ENCODE assay signal across 8 cellular contexts in genomic region chr12:89949457-89950195, GRCh38.
DNase-seq lines count a peak whose midpoint lies in the region; ATAC-seq and TF ChIP-seq lines count a peak whose summit lies in the region.

No MANE protein-coding gene starts in this region.

- CTCF ChIA-PET in CD4-positive, alpha-beta memory T cell (lab: Charles Lee; ENCODE audit: partially characterized antibody) = interaction anchor here (0.7 to 3.5 kb wide), 15 partner anchors 25 to 425 kb away, joined by 3 to 27 read pairs (median 3); partner anchors contain the start of genes ATP2B1, GALNT4 and POC1B

- POLR2A ChIA-PET in CD4-positive, alpha-beta memory T cell (lab: Charles Lee; ENCODE audit: partially characterized antibody) = interaction anchor here (0.6 to 6.5 kb wide), 17 partner anchors 8 to 251 kb away, joined by 3 to 104 read pairs (median 5); partner anchors contain the start of gene ATP2B1

- H3K36me3 Mint-ChIP-seq in CD4-positive, alpha-beta memory T cell = no peaks in the 10 kb centered on the region

- H3K4me1 ChIP-seq in CD4-positive, alpha-beta memory T cell (ENCODE audit: insufficient read depth, low read length) = peaks cover 53% of the 10 kb centered on the region

- H3K9me2 ChIP-seq in SU-DHL-6 (replicated peaks; ENCODE audit: insufficient read depth, low read length) (no peaks in the 10 kb centered on the region), neural cell (ENCODE audit: insufficient read depth, low read length) (no peaks in the 10 kb centered on the region)

- H3K36me3 ChIP-seq in CD4-positive, alpha-beta memory T cell (ENCODE audit: insufficient read depth, low read length) = no peaks in the 10 kb centered on the region
- no peaks in the 10 kb centered on the region for H3K36me3 ChIP-seq in SU-DHL-6 (ENCODE audit: low read length)
- H3K36me3 ChIP-seq in neural cell (ENCODE audit: insufficient read depth, low read length) = no peaks in the 10 kb centered on the region

- no peaks in the 10 kb centered on the region for H3K27me3 Mint-ChIP-seq in CD4-positive, alpha-beta memory T cell

- no peaks in the 10 kb centered on the region for H3K9me3 Mint-ChIP-seq in CD4-positive, alpha-beta memory T cell

- no peaks in the 10 kb centered on the region for H4K20me1 ChIP-seq in SU-DHL-6 (ENCODE audit: low read depth, low read length)
- no peaks in the 10 kb centered on the region for H4K20me1 ChIP-seq in neural cell (ENCODE audit: insufficient read depth)

- no peaks in the 10 kb centered on the region for H3K9me3 ChIP-seq in CD4-positive, alpha-beta memory T cell (ENCODE audit: control insufficient read depth in 1 of 2, low read length in 2 of 2)
- no peaks in the 10 kb centered on the region for H3K9me3 ChIP-seq in SU-DHL-6 (ENCODE audit: insufficient read depth, low read length)
- no peaks in the 10 kb centered on the region for H3K9me3 ChIP-seq in neural cell (ENCODE audit: low read length)

- TF ChIP-seq RAD21 in neural cell (conservative IDR thresholded peaks at IDR 0.05) = no peak

- peak overlapping the region; percentile 83 for H3K27ac ChIP-seq in CD4-positive, alpha-beta memory T cell (ENCODE audit: low read depth, low read length)
- no peak overlapping the region for H3K27ac ChIP-seq in SU-DHL-6 (ENCODE audit: low read depth, low read length)
- no peak overlapping the region for H3K27ac ChIP-seq in neural cell (ENCODE audit: low read length)

- H3K4me3 ChIP-seq in CD4-positive, alpha-beta memory T cell (ENCODE audit: low read length in 2 of 2) = no peak overlapping the region
- no peak overlapping the region for H3K4me3 ChIP-seq in SU-DHL-6 (ENCODE audit: insufficient read depth, low read length, poor library complexity, severe bottlenecking)
- no peak overlapping the region for H3K4me3 ChIP-seq in neural cell (ENCODE audit: low read length)

- H3K4me3 Mint-ChIP-seq in CD4-positive, alpha-beta memory T cell = peak overlapping the region; percentile 11 to 77 (median 59)

- H3F3A ChIP-seq in SU-DHL-6 (ENCODE audit: insufficient read depth) (no peaks in the 10 kb centered on the region), neural cell (ENCODE audit: insufficient read depth, low read length, poor library complexity, severe bottlenecking) (no peaks in the 10 kb centered on the region)

- peaks cover 49 to 64% (median 58%) of the 10 kb centered on the region in 4 donors for H3K4me1 Mint-ChIP-seq in CD4-positive, alpha-beta memory T cell

- peak overlapping the region; percentile 39 for H3K4me2 ChIP-seq in SU-DHL-6 (ENCODE audit: low read depth, low read length, poor library complexity, severe bottlenecking)
- no peak overlapping the region for H3K4me2 ChIP-seq in neural cell (ENCODE audit: low read length)

- intact Hi-C loops in CD4-positive, alpha-beta memory T cell (cut with micrococcal nuclease) = loop anchor here (1.0 to 5.0 kb wide), 6 partner anchors 43 to 597 kb away; partner anchors contain the start of gene DUSP6
- intact Hi-C loops in posterior cingulate gyrus (cut with DNase I) = no loop called here

- H3K79me2 ChIP-seq in SU-DHL-6 (ENCODE audit: insufficient read depth, low read length) = no peaks in the 10 kb centered on the region
- H3K79me2 ChIP-seq in neural cell (replicated peaks; ENCODE audit: insufficient read depth, low read length) = no peaks in the 10 kb centered on the region

- H3K27ac Mint-ChIP-seq in CD4-positive, alpha-beta memory T cell = peak overlapping the region; percentile 74 to 98 (median 93)

- H2AFZ ChIP-seq in SU-DHL-6 (ENCODE audit: low read depth, low read length, severe bottlenecking) (peak overlapping the region; percentile 66), neural cell (ENCODE audit: low read depth, low read length) (no peak overlapping the region)

- no peaks in the 10 kb centered on the region for H3K27me3 ChIP-seq in CD4-positive, alpha-beta memory T cell (ENCODE audit: insufficient read depth, low read length)
- H3K27me3 ChIP-seq in SU-DHL-6 (ENCODE audit: low read length) (no peaks in the 10 kb centered on the region), neural cell (ENCODE audit: insufficient read depth, low read depth, low read length) (no peaks in the 10 kb centered on the region)

- peak; percentile 87 to 94 (median 90) for DNase-seq in CD4-positive, alpha-beta memory T cell
- DNase-seq in GM19238 (ENCODE audit: insufficient read length, low spot score) (peak; percentile 44), SW480 (ENCODE audit: low spot score) (no peak), posterior cingulate gyrus (no peak)
- peak; percentile 56 for DNase-seq in effector CD4-positive, alpha-beta T cell

- peak; percentile 87 for ATAC-seq in HG03139 (IDR thresholded peaks at IDR 0.05; ENCODE audit: unreplicated experiment)

- TF ChIP-seq EP300 in neural cell (conservative IDR thresholded peaks at IDR 0.05; ENCODE audit: poor library complexity, severe bottlenecking) = peak; percentile 21

- no peak for TF ChIP-seq CTCF in SU-DHL-6 (IDR thresholded peaks at IDR 0.05; ENCODE audit: insufficient read depth, low read length, poor library complexity, severe bottlenecking)
- no peak for TF ChIP-seq CTCF in neural cell (IDR thresholded peaks at IDR 0.05; ENCODE audit: poor library complexity, severe bottlenecking)

- H3K9ac ChIP-seq in SU-DHL-6 (ENCODE audit: low read length) (no peak overlapping the region), neural cell (ENCODE audit: low read length) (no peak overlapping the region)

TF ChIP-seq in neural cell, 6 proteins besides CTCF, POLR2A, EP300 and RAD21:
- no peak for TF ChIP-seq EZH2 (IDR thresholded peaks at IDR 0.05; ENCODE audit: borderline replicate concordance, insufficient read depth, low read length, poor library complexity, severe bottlenecking)
- no peak for TF ChIP-seq TAF1 (IDR thresholded peaks at IDR 0.05; ENCODE audit: low read depth)
- TF ChIP-seq POLR2AphosphoS5 (IDR thresholded peaks at IDR 0.05) = no peak
- no peak for TF ChIP-seq REST (IDR thresholded peaks at IDR 0.05; ENCODE audit: borderline replicate concordance)
- no peak for TF ChIP-seq SMC3 (conservative IDR thresholded peaks at IDR 0.05; ENCODE audit: poor library complexity)
- TF ChIP-seq MXI1 (conservative IDR thresholded peaks at IDR 0.05; ENCODE audit: poor library complexity, severe bottlenecking) = no peak

Comparison
In these comparisons a context has a peak if more than half of its experiments do, and no peak if none do; other contexts are left out.
1. DNase-seq: peak in CD4-positive, alpha-beta memory T cell (5 of 5), GM19238 (single experiment) and effector CD4-positive, alpha-beta T cell (single experiment); none in SW480 (single experiment) and posterior cingulate gyrus (0 of 10).